ENCODE assay signal across 1 cellular context in genomic region chr3:51687472-51688205, GRCh38.
TF ChIP-seq lines count a peak whose summit lies in the region.

No MANE protein-coding gene starts in this region.

TF ChIP-seq in IMR-90, 13 proteins besides CTCF, POLR2A, EP300 and RAD21:
- no peak for TF ChIP-seq RCOR1 (IDR thresholded peaks at IDR 0.05; ENCODE audit: insufficient replicate concordance, low read length)
- no peak for TF ChIP-seq USF2 (IDR thresholded peaks at IDR 0.05; ENCODE audit: low read depth, low read length)
- no peak for TF ChIP-seq FOS (IDR thresholded peaks at IDR 0.05; ENCODE audit: low read depth, low read length)
- no peak for TF ChIP-seq BHLHE40 (IDR thresholded peaks at IDR 0.05; ENCODE audit: low read depth, low read length)
- no peak for TF ChIP-seq CHD1 (IDR thresholded peaks at IDR 0.05; ENCODE audit: low read depth, low read length)
- TF ChIP-seq RFX5 (IDR thresholded peaks at IDR 0.05; ENCODE audit: low read depth, low read length), result no peak
- TF ChIP-seq MAZ (IDR thresholded peaks at IDR 0.05; ENCODE audit: borderline replicate concordance, low read depth, low read length), result no peak
- no peak for TF ChIP-seq ELK1 (IDR thresholded peaks at IDR 0.05; ENCODE audit: borderline replicate concordance, low read depth, low read length)
- no peak for TF ChIP-seq CEBPB (IDR thresholded peaks at IDR 0.05; ENCODE audit: low read depth, low read length)
- TF ChIP-seq SMC3 (IDR thresholded peaks at IDR 0.05; ENCODE audit: low read depth, low read length), result no peak
